Comparison of ENCODE assay signal across 1 cellular context in genomic region chr6:34196116-34196832, GRCh38.
TF ChIP-seq lines count a peak whose summit lies in the region.

No MANE protein-coding gene starts in this region.

TF ChIP-seq in GM12878, 131 proteins besides CTCF, POLR2A, EP300 and RAD21 (continues in another document):
- TF ChIP-seq CEBPB (IDR thresholded peaks at IDR 0.05; ENCODE audit: borderline replicate concordance in 1 of 2, low read depth in 2 of 2, low read length in 2 of 2) (no peak), ZNF274 (IDR thresholded peaks at IDR 0.05; ENCODE audit: insufficient read depth, insufficient read length) (no peak), ZNF384 (IDR thresholded peaks at IDR 0.05; ENCODE audit: borderline replicate concordance, low read depth, low read length) (0 out of 2 replicates have a peak, but pooled peaks have one; percentile 18), BACH1 (IDR thresholded peaks at IDR 0.05; ENCODE audit: borderline replicate concordance) (peak; percentile 93), CREM (IDR thresholded peaks at IDR 0.05; ENCODE audit: low read depth) (no peak), NRF1 (conservative IDR thresholded peaks at IDR 0.05; ENCODE audit: low read depth, low read length) (no peak), KDM1A (IDR thresholded peaks at IDR 0.05; ENCODE audit: borderline replicate concordance) (no peak), POLR2AphosphoS2 (IDR thresholded peaks at IDR 0.05; ENCODE audit: low read depth, low read length) (no peak), SPI1 (IDR thresholded peaks at IDR 0.05; ENCODE audit: borderline replicate concordance, insufficient read depth, low read depth, low read length) (0 out of 2 replicates have a peak, but pooled peaks have one; percentile 22), MTA3 (IDR thresholded peaks at IDR 0.05; ENCODE audit: borderline replicate concordance, low read length) (no peak), RFX5 (IDR thresholded peaks at IDR 0.05; ENCODE audit: low read depth, low read length) (0 out of 2 replicates have a peak, but pooled peaks have one; percentile 19), SMAD1 (IDR thresholded peaks at IDR 0.05; ENCODE audit: low read depth, partially characterized antibody) (no peak), NFXL1 (IDR thresholded peaks at IDR 0.05; ENCODE audit: borderline replicate concordance) (no peak), SP1 (IDR thresholded peaks at IDR 0.05; ENCODE audit: low read depth, low read length) (peak; percentile 17), HSF1 (IDR thresholded peaks at IDR 0.05; ENCODE audit: low read depth, low read length) (no peak), GABPA (IDR thresholded peaks at IDR 0.05; ENCODE audit: low read depth) (no peak), RB1 (IDR thresholded peaks at IDR 0.05; ENCODE audit: borderline replicate concordance) (peak; percentile 77; the same call in 1 of the 2 replicates), NR2F1 (conservative IDR thresholded peaks at IDR 0.05) (peak; percentile 87), CBX5 (IDR thresholded peaks at IDR 0.05; ENCODE audit: low read depth) (no peak), CHD2 (IDR thresholded peaks at IDR 0.05; ENCODE audit: borderline replicate concordance, low read depth, low read length) (peak; percentile 55; the same call in 1 of the 2 replicates), JUNB (IDR thresholded peaks at IDR 0.05) (no peak), SMC3 (IDR thresholded peaks at IDR 0.05; ENCODE audit: borderline replicate concordance, low read length) (peak; percentile 91), CHD4 (IDR thresholded peaks at IDR 0.05) (no peak), ZBTB40 (IDR thresholded peaks at IDR 0.05; ENCODE audit: borderline replicate concordance) (no peak), MYB (IDR thresholded peaks at IDR 0.05; ENCODE audit: borderline replicate concordance, low read depth, low read length) (no peak), TARDBP (IDR thresholded peaks at IDR 0.05; ENCODE audit: borderline replicate concordance) (no peak), NFIC (IDR thresholded peaks at IDR 0.05; ENCODE audit: low read depth, low read length) (no peak), PRDM15 (CRISPR knock-in tag; IDR thresholded peaks at IDR 0.05) (no peak), SIX5 (IDR thresholded peaks at IDR 0.05; ENCODE audit: low read depth, low read length, severe bottlenecking) (no peak), ZBTB4 (CRISPR knock-in tag; IDR thresholded peaks at IDR 0.05) (no peak)
- TF ChIP-seq, protein P1, sequence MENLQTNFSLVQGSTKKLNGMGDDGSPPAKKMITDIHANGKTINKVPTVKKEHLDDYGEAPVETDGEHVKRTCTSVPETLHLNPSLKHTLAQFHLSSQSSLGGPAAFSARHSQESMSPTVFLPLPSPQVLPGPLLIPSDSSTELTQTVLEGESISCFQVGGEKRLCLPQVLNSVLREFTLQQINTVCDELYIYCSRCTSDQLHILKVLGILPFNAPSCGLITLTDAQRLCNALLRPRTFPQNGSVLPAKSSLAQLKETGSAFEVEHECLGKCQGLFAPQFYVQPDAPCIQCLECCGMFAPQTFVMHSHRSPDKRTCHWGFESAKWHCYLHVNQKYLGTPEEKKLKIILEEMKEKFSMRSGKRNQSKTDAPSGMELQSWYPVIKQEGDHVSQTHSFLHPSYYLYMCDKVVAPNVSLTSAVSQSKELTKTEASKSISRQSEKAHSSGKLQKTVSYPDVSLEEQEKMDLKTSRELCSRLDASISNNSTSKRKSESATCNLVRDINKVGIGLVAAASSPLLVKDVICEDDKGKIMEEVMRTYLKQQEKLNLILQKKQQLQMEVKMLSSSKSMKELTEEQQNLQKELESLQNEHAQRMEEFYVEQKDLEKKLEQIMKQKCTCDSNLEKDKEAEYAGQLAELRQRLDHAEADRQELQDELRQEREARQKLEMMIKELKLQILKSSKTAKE (IDR thresholded peaks at IDR 0.05; ENCODE audit: low read depth, poor library complexity, severe bottlenecking) = no peak
- TF ChIP-seq, protein P2, sequence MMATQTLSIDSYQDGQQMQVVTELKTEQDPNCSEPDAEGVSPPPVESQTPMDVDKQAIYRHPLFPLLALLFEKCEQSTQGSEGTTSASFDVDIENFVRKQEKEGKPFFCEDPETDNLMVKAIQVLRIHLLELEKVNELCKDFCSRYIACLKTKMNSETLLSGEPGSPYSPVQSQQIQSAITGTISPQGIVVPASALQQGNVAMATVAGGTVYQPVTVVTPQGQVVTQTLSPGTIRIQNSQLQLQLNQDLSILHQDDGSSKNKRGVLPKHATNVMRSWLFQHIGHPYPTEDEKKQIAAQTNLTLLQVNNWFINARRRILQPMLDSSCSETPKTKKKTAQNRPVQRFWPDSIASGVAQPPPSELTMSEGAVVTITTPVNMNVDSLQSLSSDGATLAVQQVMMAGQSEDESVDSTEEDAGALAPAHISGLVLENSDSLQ (IDR thresholded peaks at IDR 0.05) = no peak
- TF ChIP-seq, protein P3, sequence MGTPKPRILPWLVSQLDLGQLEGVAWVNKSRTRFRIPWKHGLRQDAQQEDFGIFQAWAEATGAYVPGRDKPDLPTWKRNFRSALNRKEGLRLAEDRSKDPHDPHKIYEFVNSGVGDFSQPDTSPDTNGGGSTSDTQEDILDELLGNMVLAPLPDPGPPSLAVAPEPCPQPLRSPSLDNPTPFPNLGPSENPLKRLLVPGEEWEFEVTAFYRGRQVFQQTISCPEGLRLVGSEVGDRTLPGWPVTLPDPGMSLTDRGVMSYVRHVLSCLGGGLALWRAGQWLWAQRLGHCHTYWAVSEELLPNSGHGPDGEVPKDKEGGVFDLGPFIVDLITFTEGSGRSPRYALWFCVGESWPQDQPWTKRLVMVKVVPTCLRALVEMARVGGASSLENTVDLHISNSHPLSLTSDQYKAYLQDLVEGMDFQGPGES (IDR thresholded peaks at IDR 0.05) = no peak
- TF ChIP-seq, protein P4, sequence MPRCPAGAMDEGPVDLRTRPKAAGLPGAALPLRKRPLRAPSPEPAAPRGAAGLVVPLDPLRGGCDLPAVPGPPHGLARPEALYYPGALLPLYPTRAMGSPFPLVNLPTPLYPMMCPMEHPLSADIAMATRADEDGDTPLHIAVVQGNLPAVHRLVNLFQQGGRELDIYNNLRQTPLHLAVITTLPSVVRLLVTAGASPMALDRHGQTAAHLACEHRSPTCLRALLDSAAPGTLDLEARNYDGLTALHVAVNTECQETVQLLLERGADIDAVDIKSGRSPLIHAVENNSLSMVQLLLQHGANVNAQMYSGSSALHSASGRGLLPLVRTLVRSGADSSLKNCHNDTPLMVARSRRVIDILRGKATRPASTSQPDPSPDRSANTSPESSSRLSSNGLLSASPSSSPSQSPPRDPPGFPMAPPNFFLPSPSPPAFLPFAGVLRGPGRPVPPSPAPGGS (IDR thresholded peaks at IDR 0.05; ENCODE audit: borderline replicate concordance, insufficient read depth, low read depth, low read length, poor library complexity, severe bottlenecking) = no peak
- TF ChIP-seq, protein P5, sequence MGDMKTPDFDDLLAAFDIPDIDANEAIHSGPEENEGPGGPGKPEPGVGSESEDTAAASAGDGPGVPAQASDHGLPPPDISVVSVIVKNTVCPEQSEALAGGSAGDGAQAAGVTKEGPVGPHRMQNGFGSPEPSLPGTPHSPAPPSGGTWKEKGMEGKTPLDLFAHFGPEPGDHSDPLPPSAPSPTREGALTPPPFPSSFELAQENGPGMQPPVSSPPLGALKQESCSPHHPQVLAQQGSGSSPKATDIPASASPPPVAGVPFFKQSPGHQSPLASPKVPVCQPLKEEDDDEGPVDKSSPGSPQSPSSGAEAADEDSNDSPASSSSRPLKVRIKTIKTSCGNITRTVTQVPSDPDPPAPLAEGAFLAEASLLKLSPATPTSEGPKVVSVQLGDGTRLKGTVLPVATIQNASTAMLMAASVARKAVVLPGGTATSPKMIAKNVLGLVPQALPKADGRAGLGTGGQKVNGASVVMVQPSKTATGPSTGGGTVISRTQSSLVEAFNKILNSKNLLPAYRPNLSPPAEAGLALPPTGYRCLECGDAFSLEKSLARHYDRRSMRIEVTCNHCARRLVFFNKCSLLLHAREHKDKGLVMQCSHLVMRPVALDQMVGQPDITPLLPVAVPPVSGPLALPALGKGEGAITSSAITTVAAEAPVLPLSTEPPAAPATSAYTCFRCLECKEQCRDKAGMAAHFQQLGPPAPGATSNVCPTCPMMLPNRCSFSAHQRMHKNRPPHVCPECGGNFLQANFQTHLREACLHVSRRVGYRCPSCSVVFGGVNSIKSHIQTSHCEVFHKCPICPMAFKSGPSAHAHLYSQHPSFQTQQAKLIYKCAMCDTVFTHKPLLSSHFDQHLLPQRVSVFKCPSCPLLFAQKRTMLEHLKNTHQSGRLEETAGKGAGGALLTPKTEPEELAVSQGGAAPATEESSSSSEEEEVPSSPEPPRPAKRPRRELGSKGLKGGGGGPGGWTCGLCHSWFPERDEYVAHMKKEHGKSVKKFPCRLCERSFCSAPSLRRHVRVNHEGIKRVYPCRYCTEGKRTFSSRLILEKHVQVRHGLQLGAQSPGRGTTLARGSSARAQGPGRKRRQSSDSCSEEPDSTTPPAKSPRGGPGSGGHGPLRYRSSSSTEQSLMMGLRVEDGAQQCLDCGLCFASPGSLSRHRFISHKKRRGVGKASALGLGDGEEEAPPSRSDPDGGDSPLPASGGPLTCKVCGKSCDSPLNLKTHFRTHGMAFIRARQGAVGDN (IDR thresholded peaks at IDR 0.05) = no peak
